ENCODE assay signal across 25 cellular contexts in genomic region chr20:58570181-58570859, GRCh38. TPM values are rescaled to one million over a fixed set of nuclear protein-coding genes. Genes with fewer than 3 reads are reported as not detected.
DNase-seq lines count a peak whose midpoint lies in the region; ATAC-seq and TF ChIP-seq lines count a peak whose summit lies in the region.
"Had no signal": no experiment of that assay in that cellular context is flagged by ENCODE, and none has a peak within 500 bp of the region (broad histone marks: within the 10 kb centered on the region; RNA-seq: fewer than 3 reads in every experiment).

No MANE protein-coding gene starts in this region.

- no peak overlapping the region for H3K4me3 ChIP-seq in fibroblast of pulmonary artery (replicated peaks; ENCODE audit: low read depth, low read length)
- no peak overlapping the region for H3K4me3 ChIP-seq in uterus
- H3K4me3 ChIP-seq in SJCRH30, result no peak overlapping the region
- H3K4me3 ChIP-seq: gastroesophageal sphincter, GM23338 had no signal

- no peak for ATAC-seq in activated CD4-positive, CD25-positive, alpha-beta regulatory T cell treated with anti-CD3 and anti-CD28 coated beads, Interleukin-2, amount 50 U/mL, for 24 hours
- ATAC-seq: activated CD8-positive, alpha-beta memory T cell treated with anti-CD3 and anti-CD28 coated beads, Interleukin-2, amount 10 ng/mL, durations not matched to agents 7 days and 5 days; gastroesophageal sphincter; PC-3; T-helper 17 cell had no signal

- peaks cover 15% of the 10 kb centered on the region for H3K27me3 Mint-ChIP-seq in nephron (ENCODE audit: low read depth)

- H3K27me3 ChIP-seq in uterus (no peaks in the 10 kb centered on the region), SJCRH30 (no peaks in the 10 kb centered on the region)
- H3K27me3 ChIP-seq: BE2C, gastroesophageal sphincter had no signal

- H3K36me3 Mint-ChIP-seq in nephron (ENCODE audit: low read depth), result no peaks in the 10 kb centered on the region
- H3K36me3 Mint-ChIP-seq: activated CD8-positive, alpha-beta memory T cell treated with anti-CD3 and anti-CD28 coated beads, Interleukin-2, amount 10 ng/mL, durations not matched to agents 7 days and 5 days; activated naive CD8-positive, alpha-beta T cell; naive B cell had no signal

- TF ChIP-seq POLR2A in uterus (IDR thresholded peaks at IDR 0.05), result no peak

- H3K27ac ChIP-seq in uterus, result peak overlapping the region; percentile 32 to 79
- H3K27ac ChIP-seq in SJCRH30, result no peak overlapping the region
- H3K27ac ChIP-seq: 22Rv1, epithelial cell of prostate had no signal

- H3K27ac Mint-ChIP-seq in nephron, result peak overlapping the region; percentile 99 to 100 (median 99)
- H3K27ac Mint-ChIP-seq: activated CD4-positive, alpha-beta T cell treated with anti-CD3 and anti-CD28 coated beads, Interleukin-2, amount 10 ng/mL, durations not matched to agents 7 days and 5 days; activated CD8-positive, alpha-beta memory T cell treated with anti-CD3 and anti-CD28 coated beads, Interleukin-2, amount 10 ng/mL, durations not matched to agents 7 days and 5 days; activated naive CD8-positive, alpha-beta T cell; activated T-helper 1 cell treated with anti-CD3 and anti-CD28 coated beads, Interleukin-12 subunit alpha, Interleukin-12 subunit beta, Interleukin-2, Interleukin-4 antibody, amounts not matched to agents 30 ng/mL and 10 ng/mL and 1 ng/mL, durations not matched to agents 14 hours and 24 hours and 36 hours; T-helper 17 cell had no signal

- peaks cover under 1% of the 10 kb centered on the region for H3K9me3 Mint-ChIP-seq in nephron
- H3K9me3 Mint-ChIP-seq: activated CD4-positive, alpha-beta T cell treated with anti-CD3 and anti-CD28 coated beads, Interleukin-2, amount 10 ng/mL, durations not matched to agents 7 days and 5 days; activated T-helper 1 cell treated with anti-CD3 and anti-CD28 coated beads, Interleukin-12 subunit alpha, Interleukin-12 subunit beta, Interleukin-2, Interleukin-4 antibody, amounts not matched to agents 30 ng/mL and 10 ng/mL and 1 ng/mL, durations not matched to agents 14 hours and 24 hours and 36 hours; GM23338 had no signal

- peaks cover 75% of the 10 kb centered on the region for H3K4me1 Mint-ChIP-seq in nephron
- H3K4me1 Mint-ChIP-seq: activated CD4-positive, alpha-beta T cell treated with anti-CD3 and anti-CD28 coated beads, Interleukin-2, amount 10 ng/mL, durations not matched to agents 7 days and 5 days; activated CD8-positive, alpha-beta memory T cell treated with anti-CD3 and anti-CD28 coated beads, Interleukin-2, amount 10 ng/mL, durations not matched to agents 7 days and 5 days had no signal

- H3K36me3 ChIP-seq in uterus (no peaks in the 10 kb centered on the region), SJCRH30 (no peaks in the 10 kb centered on the region)
- H3K36me3 ChIP-seq: BE2C, gastroesophageal sphincter had no signal

- intact Hi-C loops in uterus (cut with DNase I; ENCODE audit: low total_unique reads), result no loop called here

- DNase-seq in activated effector memory CD4-positive, alpha-beta T cell treated with anti-CD3 and anti-CD28 coated beads, Interleukin-2, amount 50 U/mL, for 16 hours, result peak; percentile 22
- no peak for DNase-seq in activated effector memory CD4-positive, alpha-beta T cell treated with Interleukin-2 at 50 U/mL for 16 hours
- DNase-seq in fibroblast of pulmonary artery (ENCODE audit: low read depth) (peak; percentile 26), uterus (no peak), SJCRH30 (no peak), NCI-H345 treated with DMSO at 0.1 percent for 48 hours (lab: John Stamatoyannopoulos, UW; ENCODE audit: unreplicated experiment) (no peak)
- DNase-seq: activated CD4-positive, alpha-beta T cell treated with anti-CD3 and anti-CD28 coated beads, Interleukin-2, amount 10 ng/mL, durations not matched to agents 7 days and 5 days; activated CD8-positive, alpha-beta memory T cell treated with anti-CD3 and anti-CD28 coated beads, Interleukin-2, amount 10 ng/mL, durations not matched to agents 7 days and 5 days; BE2C; Karpas-422; naive B cell; NCI-H187; NCI-H748 treated with DMSO at 0.1 percent for 48 hours; PC-3; SIG-M5; T-helper 17 cell had no signal

- H3K4me1 ChIP-seq in uterus (peaks cover 0 to 19% of the 10 kb centered on the region in 2 donors), SJCRH30 (peaks cover 32% of the 10 kb centered on the region)
- H3K4me1 ChIP-seq: BE2C had no signal

- peak overlapping the region; percentile 11 to 66 (median 20) for H3K4me3 Mint-ChIP-seq in nephron
- H3K4me3 Mint-ChIP-seq: activated CD4-positive, alpha-beta T cell treated with anti-CD3 and anti-CD28 coated beads, Interleukin-2, amount 10 ng/mL, durations not matched to agents 7 days and 5 days; activated CD8-positive, alpha-beta memory T cell treated with anti-CD3 and anti-CD28 coated beads, Interleukin-2, amount 10 ng/mL, durations not matched to agents 7 days and 5 days; activated naive CD8-positive, alpha-beta T cell; activated T-helper 1 cell treated with anti-CD3 and anti-CD28 coated beads, Interleukin-12 subunit alpha, Interleukin-12 subunit beta, Interleukin-2, Interleukin-4 antibody, amounts not matched to agents 30 ng/mL and 10 ng/mL and 1 ng/mL, durations not matched to agents 14 hours and 24 hours and 36 hours; GM23338; naive B cell; T-helper 17 cell had no signal

- H3K9me3 ChIP-seq in uterus, result no peaks in the 10 kb centered on the region
- no peaks in the 10 kb centered on the region for H3K9me3 ChIP-seq in SJCRH30 (replicated peaks)
- H3K9me3 ChIP-seq: BE2C, gastroesophageal sphincter had no signal

- TF ChIP-seq CTCF in fibroblast of pulmonary artery (IDR thresholded peaks at IDR 0.05; ENCODE audit: low read length, missing control alignments) (no peak), nephron (IDR thresholded peaks at IDR 0.05; ENCODE audit: unreplicated experiment in 3 of 3) (no peak), uterus (IDR thresholded peaks at IDR 0.05) (no peak)

RNA-seq across cellular contexts. Expression of gene APCDD1L, which starts 55.1 kb away (rescaled TPM):
- 1 to 10 TPM in 2 of 4 donors, under 1 TPM in 1, not detected in 1; 0.59 to 2.1 (median 1.1) TPM for total RNA-seq in uterus
- 0.05 TPM in 1 of 2 replicates, not detected in the other for total RNA-seq in SJCRH30 (2014; rRNA removed; shearing (Covaris generic))
- total RNA-seq: activated CD4-positive, alpha-beta T cell treated with anti-CD3 and anti-CD28 coated beads, Interleukin-2, amount 10 ng/mL, durations not matched to agents 7 days and 5 days; activated CD8-positive, alpha-beta memory T cell treated with anti-CD3 and anti-CD28 coated beads, Interleukin-2, amount 10 ng/mL, durations not matched to agents 7 days and 5 days; activated T-helper 1 cell treated with anti-CD3 and anti-CD28 coated beads, Interleukin-12 subunit alpha, Interleukin-12 subunit beta, Interleukin-2, Interleukin-4 antibody, amounts not matched to agents 30 ng/mL and 10 ng/mL and 1 ng/mL, durations not matched to agents 14 hours and 24 hours and 36 hours; T-helper 17 cell; temporal lobe had no signal

Comparison
In these comparisons a context has a peak if more than half of its experiments do, and no peak if none do; other contexts are left out.
1. DNase-seq: peak in activated effector memory CD4-positive, alpha-beta T cell treated with anti-CD3 and anti-CD28 coated beads, Interleukin-2, amount 50 U/mL, for 16 hours (single experiment) and fibroblast of pulmonary artery (single experiment); none in activated effector memory CD4-positive, alpha-beta T cell treated with Interleukin-2 at 50 U/mL for 16 hours (single experiment), uterus (0 of 2), SJCRH30 (0 of 2) and NCI-H345 treated with DMSO at 0.1 percent for 48 hours (single experiment).